10 cellular contexts compared by ENCODE assay signal in genomic region chr19:33280351-33280921, GRCh38. TPM values are rescaled to one million over a fixed set of nuclear protein-coding genes. Genes with fewer than 3 reads are reported as not detected.
DNase-seq lines count a peak whose midpoint lies in the region; ATAC-seq and TF ChIP-seq lines count a peak whose summit lies in the region.
"Had no signal": no experiment of that assay in that cellular context is flagged by ENCODE, and none has a peak within 500 bp of the region (broad histone marks: within the 10 kb centered on the region; RNA-seq: fewer than 3 reads in every experiment).

No MANE protein-coding gene starts in this region.

- H3K4me1 Mint-ChIP-seq in activated naive CD8-positive, alpha-beta T cell treated with anti-CD3 and anti-CD28 coated beads for 36 hours, result peaks cover 9% of the 10 kb centered on the region
- peaks cover 4 to 12% (median 9%) of the 10 kb centered on the region in 4 donors for H3K4me1 Mint-ChIP-seq in CD4-positive, alpha-beta memory T cell

- peaks cover 2% of the 10 kb centered on the region for H3K36me3 Mint-ChIP-seq in activated naive CD8-positive, alpha-beta T cell treated with anti-CD3 and anti-CD28 coated beads for 36 hours
- no peaks in the 10 kb centered on the region for H3K36me3 Mint-ChIP-seq in CD4-positive, alpha-beta memory T cell

- intact Hi-C loops in CD4-positive, alpha-beta memory T cell (cut with micrococcal nuclease), result no loop called here
- intact Hi-C loops in vagina (cut with DNase I), result no loop called here

- DNase-seq in stimulated activated CD4-positive, alpha-beta T cell treated with anti-CD3 and anti-CD28 coated beads, Interleukin-12 subunit alpha, Interleukin-12 subunit beta, amount 100 ng/mL, for 48 hours (ENCODE audit: low read depth in 2 of 3, low spot score in 1 of 3), result peak; percentile 36 to 50 (median 42)
- DNase-seq in stimulated activated CD4-positive, alpha-beta T cell treated with anti-CD3 and anti-CD28 coated beads, Interleukin-12 subunit alpha, Interleukin-12 subunit beta, amount 100 ng/mL, for 4 hours, result no peak
- peak; percentile 62 for DNase-seq in activated naive CD8-positive, alpha-beta T cell treated with anti-CD3 and anti-CD28 coated beads for 36 hours
- DNase-seq in epidermal melanocyte (ENCODE audit: insufficient read length, low spot score) (no peak), substantia nigra (lab: John Stamatoyannopoulos, UW) (no peak), vagina (ENCODE audit: extremely low spot score in 2 of 2) (no peak)
- DNase-seq in CD4-positive, alpha-beta memory T cell, result no peak
- DNase-seq: DND-41 had no signal

- H3K36me3 ChIP-seq in CD4-positive, alpha-beta memory T cell (ENCODE audit: insufficient read depth, low read length), result no peaks in the 10 kb centered on the region
- no peaks in the 10 kb centered on the region for H3K36me3 ChIP-seq in vagina

- no peak for TF ChIP-seq POLR2A in vagina (IDR thresholded peaks at IDR 0.05)

- POLR2A ChIA-PET in CD4-positive, alpha-beta memory T cell (lab: Charles Lee; ENCODE audit: partially characterized antibody), result no interaction called here

- H3K4me3 ChIP-seq in CD4-positive, alpha-beta memory T cell (ENCODE audit: low read length in 2 of 2), result no peak overlapping the region
- H3K4me3 ChIP-seq in vagina, result no peak overlapping the region

- CTCF ChIA-PET in CD4-positive, alpha-beta memory T cell (lab: Charles Lee; ENCODE audit: partially characterized antibody), result no interaction called here

- ATAC-seq in HG03354 (IDR thresholded peaks at IDR 0.05; ENCODE audit: poor library complexity, severe bottlenecking, unreplicated experiment), result peak; percentile 91

- H3K27ac ChIP-seq in substantia nigra (ENCODE audit: low read depth, low read length, poor library complexity, severe bottlenecking) (no peak overlapping the region), vagina (no peak overlapping the region)
- no peak overlapping the region for H3K27ac ChIP-seq in CD4-positive, alpha-beta memory T cell (ENCODE audit: low read depth, low read length)

- no peaks in the 10 kb centered on the region for H3K9me3 ChIP-seq in CD4-positive, alpha-beta memory T cell (ENCODE audit: control insufficient read depth in 1 of 2, low read length in 2 of 2)
- no peaks in the 10 kb centered on the region for H3K9me3 ChIP-seq in vagina

- TF ChIP-seq CTCF in vagina (IDR thresholded peaks at IDR 0.05), result no peak

- no peak overlapping the region for H3K4me3 Mint-ChIP-seq in activated naive CD8-positive, alpha-beta T cell treated with anti-CD3 and anti-CD28 coated beads for 36 hours
- H3K4me3 Mint-ChIP-seq in CD4-positive, alpha-beta memory T cell, result no peak overlapping the region

- H3K27me3 ChIP-seq in CD4-positive, alpha-beta memory T cell (ENCODE audit: insufficient read depth, low read length), result no peaks in the 10 kb centered on the region
- H3K27me3 ChIP-seq in vagina, result no peaks in the 10 kb centered on the region

- H3K27me3 Mint-ChIP-seq in activated naive CD8-positive, alpha-beta T cell treated with anti-CD3 and anti-CD28 coated beads for 36 hours, result peaks cover 7% of the 10 kb centered on the region
- no peaks in the 10 kb centered on the region for H3K27me3 Mint-ChIP-seq in CD4-positive, alpha-beta memory T cell

- peak overlapping the region; percentile 21 for H3K27ac Mint-ChIP-seq in activated naive CD8-positive, alpha-beta T cell treated with anti-CD3 and anti-CD28 coated beads for 36 hours
- H3K27ac Mint-ChIP-seq in CD4-positive, alpha-beta memory T cell, result peak overlapping the region in 3 of 7 donors; percentile 0 to 69 (median 63)

- H3K9me3 Mint-ChIP-seq in activated naive CD8-positive, alpha-beta T cell treated with anti-CD3 and anti-CD28 coated beads for 36 hours, result no peaks in the 10 kb centered on the region
- peaks cover 0 to 2% (median 0%) of the 10 kb centered on the region in 8 donors for H3K9me3 Mint-ChIP-seq in CD4-positive, alpha-beta memory T cell

- H3K4me1 ChIP-seq in CD4-positive, alpha-beta memory T cell (ENCODE audit: insufficient read depth, low read length), result peaks cover 12% of the 10 kb centered on the region
- peaks cover 24% of the 10 kb centered on the region for H3K4me1 ChIP-seq in vagina

RNA-seq across cellular contexts. Expression of gene CEBPA, which starts 21.9 kb away (rescaled TPM):
- under 1 TPM; 0.26 to 0.35 TPM for total RNA-seq in activated naive CD8-positive, alpha-beta T cell treated with anti-CD3 and anti-CD28 coated beads for 36 hours
- 1 to 10 TPM; 2.3 to 2.4 TPM for total RNA-seq in CD4-positive, alpha-beta memory T cell
- polyA plus RNA-seq in CD4-positive, alpha-beta memory T cell, result under 1 TPM; 0.20 to 0.94 TPM
- total RNA-seq in vagina, result 38.3 TPM

RNA-seq across cellular contexts. Expression of gene SLC7A10, which starts 54.8 kb away (rescaled TPM):
- total RNA-seq in activated naive CD8-positive, alpha-beta T cell treated with anti-CD3 and anti-CD28 coated beads for 36 hours, result not detected
- not detected for total RNA-seq in CD4-positive, alpha-beta memory T cell
- polyA plus RNA-seq in CD4-positive, alpha-beta memory T cell, result not detected
- 5.4 TPM for total RNA-seq in vagina
- total RNA-seq: SK-MEL-5 had no signal

Comparison
In these comparisons a context has a peak if more than half of its experiments do, and no peak if none do; other contexts are left out.
1. DNase-seq: peak in stimulated activated CD4-positive, alpha-beta T cell treated with anti-CD3 and anti-CD28 coated beads, Interleukin-12 subunit alpha, Interleukin-12 subunit beta, amount 100 ng/mL, for 48 hours (3 of 3) and activated naive CD8-positive, alpha-beta T cell treated with anti-CD3 and anti-CD28 coated beads for 36 hours (single experiment); none in stimulated activated CD4-positive, alpha-beta T cell treated with anti-CD3 and anti-CD28 coated beads, Interleukin-12 subunit alpha, Interleukin-12 subunit beta, amount 100 ng/mL, for 4 hours (single experiment), epidermal melanocyte (single experiment), substantia nigra (0 of 49), CD4-positive, alpha-beta memory T cell (0 of 5) and vagina (0 of 2).
2. RNA of gene CEBPA, which starts 21.9 kb away (total RNA-seq): 38.3 TPM in vagina (single experiment); 2.3 to 2.4 TPM in CD4-positive, alpha-beta memory T cell and 0.26 to 0.35 TPM in activated naive CD8-positive, alpha-beta T cell treated with anti-CD3 and anti-CD28 coated beads for 36 hours; every median in the first group is over 10 times any median in the second.